ENCODE assay signal across 1 cellular context in genomic region chr7:35526645-35527044, GRCh38.
TF ChIP-seq lines count a peak whose summit lies in the region.

No MANE protein-coding gene starts in this region.

TF ChIP-seq in K562, 482 proteins besides CTCF, POLR2A, EP300 and RAD21 (continued from another document):
- TF ChIP-seq MGA (IDR thresholded peaks at IDR 0.05) = peak; percentile 32; the same call in 1 of the 2 replicates
